ENCODE assay signal across 2 cellular contexts in the genomic region with DNA sequence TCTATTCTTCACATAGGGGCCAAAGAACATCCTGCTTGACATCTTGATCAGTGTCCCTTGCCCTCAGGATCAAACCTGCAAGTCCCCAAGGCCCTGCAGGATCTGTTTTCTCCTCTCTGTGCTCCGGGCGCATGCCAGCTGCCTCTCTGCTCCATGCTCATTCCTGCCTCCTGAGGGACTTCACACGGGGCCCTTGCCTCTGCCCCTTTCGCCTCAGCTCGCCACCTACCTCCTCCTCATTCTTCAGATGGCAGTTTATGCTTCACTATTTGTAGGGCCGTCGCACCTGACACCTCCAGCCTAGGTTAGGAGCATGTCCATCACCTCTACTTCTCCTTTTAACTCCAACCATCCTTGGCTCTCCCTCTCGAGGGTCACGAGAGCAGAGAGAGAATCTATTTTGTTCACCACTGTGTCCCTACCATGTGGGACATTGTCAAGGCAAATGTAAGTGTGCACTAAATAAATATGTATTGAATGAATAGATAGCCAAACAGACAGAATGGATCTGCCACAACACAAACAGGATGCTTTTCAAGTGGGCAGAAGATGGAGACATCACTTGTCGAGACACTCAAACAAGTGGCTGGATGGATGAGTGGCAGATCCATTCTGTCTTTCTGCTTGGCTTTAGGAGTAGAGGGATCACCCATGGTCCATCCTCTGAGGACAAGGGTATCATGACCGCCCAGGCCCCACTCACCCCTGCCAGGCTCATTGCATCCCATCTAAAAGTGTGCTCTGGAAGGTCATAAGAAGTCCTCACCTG.
TF ChIP-seq lines count a peak whose summit lies in the region.

No MANE protein-coding gene starts in this region.

TF ChIP-seq in K562, 482 proteins besides CTCF, POLR2A, EP300 and RAD21 (continues in another document):
- TF ChIP-seq KDM5B (IDR thresholded peaks at IDR 0.05; ENCODE audit: insufficient replicate concordance, low read depth, low read length): peak; percentile 2
- TF ChIP-seq GABPB1 (CRISPR knock-in tag; IDR thresholded peaks at IDR 0.05): no peak; the same call in 1 of the 2 replicates
- TF ChIP-seq MXI1 (IDR thresholded peaks at IDR 0.05; ENCODE audit: low read depth, low read length): no peak
- TF ChIP-seq ZNF12 (CRISPR knock-in tag; IDR thresholded peaks at IDR 0.05): no peak
- no peak for TF ChIP-seq TOE1 (IDR thresholded peaks at IDR 0.05; ENCODE audit: borderline replicate concordance)
- no peak for TF ChIP-seq TOE1 (CRISPR knock-in tag; IDR thresholded peaks at IDR 0.05; ENCODE audit: borderline replicate concordance, low read depth)
- TF ChIP-seq ZNF551 (CRISPR knock-in tag; IDR thresholded peaks at IDR 0.05): no peak
- no peak for TF ChIP-seq ARID4B (CRISPR knock-in tag; IDR thresholded peaks at IDR 0.05)
- TF ChIP-seq FOXP1 (CRISPR knock-in tag; IDR thresholded peaks at IDR 0.05): no peak
- TF ChIP-seq RNF2 (IDR thresholded peaks at IDR 0.05): no peak
- no peak for TF ChIP-seq ZNF639 (CRISPR knock-in tag; conservative IDR thresholded peaks at IDR 0.05 in 1 of 2, IDR thresholded peaks at IDR 0.05 in 1 of 2)
- TF ChIP-seq BDP1 (IDR thresholded peaks at IDR 0.05; ENCODE audit: insufficient read depth, insufficient read length): no peak
- TF ChIP-seq RBFOX2 (IDR thresholded peaks at IDR 0.05; ENCODE audit: low read depth, low read length): 0 out of 2 replicates have a peak, but pooled peaks have one; percentile 3
- TF ChIP-seq ZFPM2 (CRISPR knock-in tag; IDR thresholded peaks at IDR 0.05): no peak
- TF ChIP-seq ZNF175 (CRISPR knock-in tag; IDR thresholded peaks at IDR 0.05; ENCODE audit: low read depth): no peak
- no peak for TF ChIP-seq BACH1 (tag; IDR thresholded peaks at IDR 0.05)
- TF ChIP-seq, protein P1, sequence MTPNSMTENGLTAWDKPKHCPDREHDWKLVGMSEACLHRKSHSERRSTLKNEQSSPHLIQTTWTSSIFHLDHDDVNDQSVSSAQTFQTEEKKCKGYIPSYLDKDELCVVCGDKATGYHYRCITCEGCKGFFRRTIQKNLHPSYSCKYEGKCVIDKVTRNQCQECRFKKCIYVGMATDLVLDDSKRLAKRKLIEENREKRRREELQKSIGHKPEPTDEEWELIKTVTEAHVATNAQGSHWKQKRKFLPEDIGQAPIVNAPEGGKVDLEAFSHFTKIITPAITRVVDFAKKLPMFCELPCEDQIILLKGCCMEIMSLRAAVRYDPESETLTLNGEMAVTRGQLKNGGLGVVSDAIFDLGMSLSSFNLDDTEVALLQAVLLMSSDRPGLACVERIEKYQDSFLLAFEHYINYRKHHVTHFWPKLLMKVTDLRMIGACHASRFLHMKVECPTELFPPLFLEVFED (CRISPR knock-in tag; conservative IDR thresholded peaks at IDR 0.05): no peak
- TF ChIP-seq, protein P2, sequence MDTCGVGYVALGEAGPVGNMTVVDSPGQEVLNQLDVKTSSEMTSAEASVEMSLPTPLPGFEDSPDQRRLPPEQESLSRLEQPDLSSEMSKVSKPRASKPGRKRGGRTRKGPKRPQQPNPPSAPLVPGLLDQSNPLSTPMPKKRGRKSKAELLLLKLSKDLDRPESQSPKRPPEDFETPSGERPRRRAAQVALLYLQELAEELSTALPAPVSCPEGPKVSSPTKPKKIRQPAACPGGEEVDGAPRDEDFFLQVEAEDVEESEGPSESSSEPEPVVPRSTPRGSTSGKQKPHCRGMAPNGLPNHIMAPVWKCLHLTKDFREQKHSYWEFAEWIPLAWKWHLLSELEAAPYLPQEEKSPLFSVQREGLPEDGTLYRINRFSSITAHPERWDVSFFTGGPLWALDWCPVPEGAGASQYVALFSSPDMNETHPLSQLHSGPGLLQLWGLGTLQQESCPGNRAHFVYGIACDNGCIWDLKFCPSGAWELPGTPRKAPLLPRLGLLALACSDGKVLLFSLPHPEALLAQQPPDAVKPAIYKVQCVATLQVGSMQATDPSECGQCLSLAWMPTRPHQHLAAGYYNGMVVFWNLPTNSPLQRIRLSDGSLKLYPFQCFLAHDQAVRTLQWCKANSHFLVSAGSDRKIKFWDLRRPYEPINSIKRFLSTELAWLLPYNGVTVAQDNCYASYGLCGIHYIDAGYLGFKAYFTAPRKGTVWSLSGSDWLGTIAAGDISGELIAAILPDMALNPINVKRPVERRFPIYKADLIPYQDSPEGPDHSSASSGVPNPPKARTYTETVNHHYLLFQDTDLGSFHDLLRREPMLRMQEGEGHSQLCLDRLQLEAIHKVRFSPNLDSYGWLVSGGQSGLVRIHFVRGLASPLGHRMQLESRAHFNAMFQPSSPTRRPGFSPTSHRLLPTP (IDR thresholded peaks at IDR 0.05; ENCODE audit: borderline replicate concordance, extremely low read depth, insufficient read length): no peak
- no peak for TF ChIP-seq ZNF239 (CRISPR knock-in tag; IDR thresholded peaks at IDR 0.05)

TF ChIP-seq in HepG2, 621 proteins besides CTCF, POLR2A, EP300 and RAD21:
- TF ChIP-seq AFF4 (CRISPR knock-in tag; IDR thresholded peaks at IDR 0.05) (no peak), ZNF891 (CRISPR knock-in tag; IDR thresholded peaks at IDR 0.05) (no peak), CBX1 (IDR thresholded peaks at IDR 0.05; ENCODE audit: low read depth) (no peak), NPAS2 (CRISPR knock-in tag; IDR thresholded peaks at IDR 0.05; ENCODE audit: borderline replicate concordance) (no peak), ZSCAN30 (CRISPR knock-in tag; IDR thresholded peaks at IDR 0.05) (no peak), ZNF296 (CRISPR knock-in tag; conservative IDR thresholded peaks at IDR 0.05) (no peak), ZNF17 (CRISPR knock-in tag; IDR thresholded peaks at IDR 0.05) (no peak), ZNF850 (CRISPR knock-in tag; conservative IDR thresholded peaks at IDR 0.05) (no peak), MYNN (CRISPR knock-in tag; IDR thresholded peaks at IDR 0.05; ENCODE audit: low read depth) (no peak), DR1 (CRISPR knock-in tag; IDR thresholded peaks at IDR 0.05) (no peak), HMGA1 (CRISPR knock-in tag; conservative IDR thresholded peaks at IDR 0.05) (no peak), TOPORS (CRISPR knock-in tag; IDR thresholded peaks at IDR 0.05) (no peak), HNF1A (IDR thresholded peaks at IDR 0.05; ENCODE audit: low read depth) (no peak), HNF1A (CRISPR knock-in tag; IDR thresholded peaks at IDR 0.05; ENCODE audit: borderline replicate concordance) (no peak), BRD4 (CRISPR knock-in tag; IDR thresholded peaks at IDR 0.05) (no peak), GABPB1 (CRISPR knock-in tag; IDR thresholded peaks at IDR 0.05) (no peak), ZNF562 (CRISPR knock-in tag; IDR thresholded peaks at IDR 0.05; ENCODE audit: borderline replicate concordance) (no peak)
- TF ChIP-seq, protein P3, sequence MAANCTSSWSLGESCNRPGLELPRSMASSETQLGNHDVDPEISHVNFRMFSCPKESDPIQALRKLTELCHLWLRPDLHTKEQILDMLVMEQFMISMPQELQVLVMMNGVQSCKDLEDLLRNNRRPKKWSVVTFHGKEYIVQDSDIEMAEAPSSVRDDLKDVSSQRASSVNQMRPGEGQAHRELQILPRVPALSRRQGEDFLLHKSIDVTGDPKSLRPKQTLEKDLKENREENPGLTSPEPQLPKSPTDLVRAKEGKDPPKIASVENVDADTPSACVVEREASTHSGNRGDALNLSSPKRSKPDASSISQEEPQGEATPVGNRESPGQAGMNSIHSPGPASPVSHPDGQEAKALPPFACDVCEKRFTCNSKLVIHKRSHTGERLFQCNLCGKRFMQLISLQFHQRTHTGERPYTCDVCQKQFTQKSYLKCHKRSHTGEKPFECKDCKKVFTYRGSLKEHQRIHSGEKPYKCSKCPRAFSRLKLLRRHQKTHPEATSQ (CRISPR knock-in tag; IDR thresholded peaks at IDR 0.05; ENCODE audit: borderline replicate concordance): no peak
- TF ChIP-seq, protein P4, sequence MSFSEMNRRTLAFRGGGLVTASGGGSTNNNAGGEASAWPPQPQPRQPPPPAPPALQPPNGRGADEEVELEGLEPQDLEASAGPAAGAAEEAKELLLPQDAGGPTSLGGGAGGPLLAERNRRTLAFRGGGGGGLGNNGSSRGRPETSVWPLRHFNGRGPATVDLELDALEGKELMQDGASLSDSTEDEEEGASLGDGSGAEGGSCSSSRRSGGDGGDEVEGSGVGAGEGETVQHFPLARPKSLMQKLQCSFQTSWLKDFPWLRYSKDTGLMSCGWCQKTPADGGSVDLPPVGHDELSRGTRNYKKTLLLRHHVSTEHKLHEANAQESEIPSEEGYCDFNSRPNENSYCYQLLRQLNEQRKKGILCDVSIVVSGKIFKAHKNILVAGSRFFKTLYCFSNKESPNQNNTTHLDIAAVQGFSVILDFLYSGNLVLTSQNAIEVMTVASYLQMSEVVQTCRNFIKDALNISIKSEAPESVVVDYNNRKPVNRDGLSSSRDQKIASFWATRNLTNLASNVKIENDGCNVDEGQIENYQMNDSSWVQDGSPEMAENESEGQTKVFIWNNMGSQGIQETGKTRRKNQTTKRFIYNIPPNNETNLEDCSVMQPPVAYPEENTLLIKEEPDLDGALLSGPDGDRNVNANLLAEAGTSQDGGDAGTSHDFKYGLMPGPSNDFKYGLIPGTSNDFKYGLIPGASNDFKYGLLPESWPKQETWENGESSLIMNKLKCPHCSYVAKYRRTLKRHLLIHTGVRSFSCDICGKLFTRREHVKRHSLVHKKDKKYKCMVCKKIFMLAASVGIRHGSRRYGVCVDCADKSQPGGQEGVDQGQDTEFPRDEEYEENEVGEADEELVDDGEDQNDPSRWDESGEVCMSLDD (CRISPR knock-in tag; IDR thresholded peaks at IDR 0.05; ENCODE audit: borderline replicate concordance): no peak
- TF ChIP-seq, protein P5, sequence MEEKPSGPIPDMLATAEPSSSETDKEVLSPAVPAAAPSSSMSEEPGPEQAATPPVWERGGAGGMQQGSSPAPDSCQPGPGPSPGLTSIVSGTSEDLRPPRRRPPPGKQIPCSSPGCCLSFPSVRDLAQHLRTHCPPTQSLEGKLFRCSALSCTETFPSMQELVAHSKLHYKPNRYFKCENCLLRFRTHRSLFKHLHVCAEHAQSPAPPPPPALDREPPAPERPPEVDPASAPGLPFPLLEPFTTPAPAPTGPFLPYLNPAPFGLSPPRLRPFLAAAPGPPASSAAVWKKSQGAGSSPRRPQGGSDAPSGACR (CRISPR knock-in tag; IDR thresholded peaks at IDR 0.05): no peak
- TF ChIP-seq, protein P6, sequence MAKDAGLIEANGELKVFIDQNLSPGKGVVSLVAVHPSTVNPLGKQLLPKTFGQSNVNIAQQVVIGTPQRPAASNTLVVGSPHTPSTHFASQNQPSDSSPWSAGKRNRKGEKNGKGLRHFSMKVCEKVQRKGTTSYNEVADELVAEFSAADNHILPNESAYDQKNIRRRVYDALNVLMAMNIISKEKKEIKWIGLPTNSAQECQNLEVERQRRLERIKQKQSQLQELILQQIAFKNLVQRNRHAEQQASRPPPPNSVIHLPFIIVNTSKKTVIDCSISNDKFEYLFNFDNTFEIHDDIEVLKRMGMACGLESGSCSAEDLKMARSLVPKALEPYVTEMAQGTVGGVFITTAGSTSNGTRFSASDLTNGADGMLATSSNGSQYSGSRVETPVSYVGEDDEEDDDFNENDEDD (CRISPR knock-in tag; IDR thresholded peaks at IDR 0.05; ENCODE audit: borderline replicate concordance): no peak
TF ChIP-seq in HepG2: peak in this region for 0.
